ENCODE assay signal across 22 cellular contexts in genomic region chr15:45594322-45594721, GRCh38.
"Had no signal": no experiment of that assay in that cellular context is flagged by ENCODE, and none has a peak within 500 bp of the region (broad histone marks: within the 10 kb centered on the region; RNA-seq: fewer than 3 reads in every experiment).

No MANE protein-coding gene starts in this region.

- H3K9me3 ChIP-seq: ascending aorta, gastrocnemius medialis, lower lobe of right lung, right lobe of liver, thyroid gland had no signal

- H3K27ac ChIP-seq: ascending aorta, gastrocnemius medialis, lower lobe of right lung, parathyroid adenoma, right lobe of liver, thyroid gland had no signal

- H3K9ac ChIP-seq: parathyroid adenoma had no signal

- H3K9me3 Mint-ChIP-seq: activated naive CD4-positive, alpha-beta T cell treated with anti-CD3 and anti-CD28 coated beads, Interleukin-2, amount 10 ng/mL, durations not matched to agents 7 days and 5 days; stimulated activated effector memory CD8-positive, alpha-beta T cell treated with anti-CD3 and anti-CD28 coated beads, Interleukin-12 subunit alpha, Interleukin-12 subunit beta, amount 100 ng/mL, for 72 hours had no signal

- H3K27me3 ChIP-seq: ascending aorta, gastrocnemius medialis, right lobe of liver, thyroid gland had no signal

- H3K4me1 ChIP-seq: parathyroid adenoma had no signal

- H3K36me3 ChIP-seq: right lobe of liver had no signal

- FAIRE-seq: colon, endometrium, small intestine had no signal

- H3K4me3 Mint-ChIP-seq: activated naive CD4-positive, alpha-beta T cell treated with anti-CD3 and anti-CD28 coated beads, Interleukin-2, amount 10 ng/mL, durations not matched to agents 7 days and 5 days; activated naive CD8-positive, alpha-beta T cell treated with anti-CD3 and anti-CD28 coated beads, Interleukin-2, amount 50 U/mL, for 24 hours; nephron; stimulated activated effector memory CD8-positive, alpha-beta T cell treated with anti-CD3 and anti-CD28 coated beads, Interleukin-12 subunit alpha, Interleukin-12 subunit beta, amount 100 ng/mL, for 72 hours; T-helper 1 cell treated with Interleukin-12 subunit alpha and Interleukin-12 subunit beta and Interleukin-4 antibody, amounts not matched to agents 30 μg/mL and 1 μg/mL, for 36 hours had no signal

- DNase-seq: activated CD4-positive, CD25-positive, alpha-beta regulatory T cell treated with anti-CD3 and anti-CD28 coated beads, Interleukin-2, amount 50 U/mL, for 72 hours; activated CD8-positive, alpha-beta memory T cell treated with anti-CD3 and anti-CD28 coated beads for 24 hours; activated CD8-positive, alpha-beta memory T cell treated with anti-CD3 and anti-CD28 coated beads, Interleukin-2, amount 50 U/mL, for 48 hours; activated effector memory CD4-positive, alpha-beta T cell treated with Interleukin-2 at 50 U/mL for 16 hours; activated naive CD4-positive, alpha-beta T cell treated with anti-CD3 and anti-CD28 coated beads, Interleukin-2, amount 10 ng/mL, durations not matched to agents 7 days and 5 days; activated naive CD8-positive, alpha-beta T cell treated with anti-CD3 and anti-CD28 coated beads, Interleukin-2, amount 50 U/mL, for 24 hours; activated T-cell treated with anti-CD3 and anti-CD28 coated beads, Interleukin-2, amount 50 U/mL, for 48 hours; gastrocnemius medialis; head of caudate nucleus; lower lobe of right lung; midbrain; right lobe of liver; small intestine; stimulated activated CD4-positive, alpha-beta T cell treated with anti-CD3 and anti-CD28 coated beads, Interleukin-4, amount 100 ng/mL, for 24 hours; thyroid gland had no signal

- ATAC-seq: activated naive CD8-positive, alpha-beta T cell treated with anti-CD3 and anti-CD28 coated beads, Interleukin-2, amount 50 U/mL, for 24 hours; gastrocnemius medialis; lower lobe of right lung; right lobe of liver; stimulated activated effector memory CD8-positive, alpha-beta T cell treated with anti-CD3 and anti-CD28 coated beads, Interleukin-12 subunit alpha, Interleukin-12 subunit beta, amount 100 ng/mL, for 72 hours had no signal

- H3K27ac Mint-ChIP-seq: activated naive CD4-positive, alpha-beta T cell treated with anti-CD3 and anti-CD28 coated beads, Interleukin-2, amount 10 ng/mL, durations not matched to agents 7 days and 5 days; activated naive CD8-positive, alpha-beta T cell treated with anti-CD3 and anti-CD28 coated beads, Interleukin-2, amount 50 U/mL, for 24 hours; nephron; stimulated activated effector memory CD8-positive, alpha-beta T cell treated with anti-CD3 and anti-CD28 coated beads, Interleukin-12 subunit alpha, Interleukin-12 subunit beta, amount 100 ng/mL, for 72 hours; T-helper 1 cell treated with Interleukin-12 subunit alpha and Interleukin-12 subunit beta and Interleukin-4 antibody, amounts not matched to agents 30 μg/mL and 1 μg/mL, for 36 hours had no signal

- H3K27me3 Mint-ChIP-seq: activated naive CD4-positive, alpha-beta T cell treated with anti-CD3 and anti-CD28 coated beads, Interleukin-2, amount 10 ng/mL, durations not matched to agents 7 days and 5 days; activated naive CD8-positive, alpha-beta T cell treated with anti-CD3 and anti-CD28 coated beads, Interleukin-2, amount 50 U/mL, for 24 hours had no signal

- H2AFZ ChIP-seq: parathyroid adenoma had no signal

- H3K4me3 ChIP-seq: ascending aorta, gastrocnemius medialis, lower lobe of right lung, right lobe of liver, thyroid gland had no signal
